ENCODE assay signal across 8 cellular contexts in genomic region chr3:114056130-114057010, GRCh38. TPM values are rescaled to one million over a fixed set of nuclear protein-coding genes. Genes with fewer than 3 reads are reported as not detected.
A peak's percentile ranks its signal among the peaks of the same experiment; 100 is the strongest.
DNase-seq lines count a peak whose midpoint lies in the region; ATAC-seq and TF ChIP-seq lines count a peak whose summit lies in the region.

TSS of gene CCDC191 (minus strand) at chr3:114056526. CDS start at chr3:114056466, 60 bp downstream.
TSS of gene QTRT2 (plus strand) at chr3:114056737. CDS start at chr3:114065258, 8,521 bp downstream.

- peaks cover 10 to 19% of the 10 kb centered on the region in 2 donors for H3K4me1 ChIP-seq in thoracic aorta (ENCODE audit: control insufficient read depth in 1 of 2, low read depth in 2 of 2)

- peak; percentile 88 for DNase-seq in GM10266 (ENCODE audit: extremely low spot score)
- peak; percentile 99 for DNase-seq in NCI-H1092 treated with DMSO at 0.1 percent for 48 hours (lab: John Stamatoyannopoulos, UW)
- DNase-seq in glutamatergic neuron, result peak; percentile 96
- peak; percentile 97 for DNase-seq in omental fat pad (ENCODE audit: low spot score)
- peak; percentile 98 for DNase-seq in thoracic aorta (ENCODE audit: low spot score)

- TF ChIP-seq CTCF in GM10266 (IDR thresholded peaks at IDR 0.05; ENCODE audit: control insufficient read depth, insufficient read depth, low read depth, missing control alignments) (no peak), glutamatergic neuron (IDR thresholded peaks at IDR 0.05; ENCODE audit: partially characterized antibody, unreplicated experiment) (no peak), omental fat pad (IDR thresholded peaks at IDR 0.05) (no peak), thoracic aorta (IDR thresholded peaks at IDR 0.05) (no peak)

- ATAC-seq in HG02623 (IDR thresholded peaks at IDR 0.05; ENCODE audit: unreplicated experiment), result peak; percentile 98
- ATAC-seq in SK-N-SH treated with all-trans-retinoic acid at 6 μM for 48 hours, result peak; percentile 99
- peak; percentile 100 for ATAC-seq in omental fat pad (ENCODE audit: low FRiP score)
- ATAC-seq in thoracic aorta (ENCODE audit: insufficient number of reproducible peaks, low FRiP score, low read depth), result peak; percentile 99

- no peaks in the 10 kb centered on the region for H3K36me3 ChIP-seq in thoracic aorta

- no peaks in the 10 kb centered on the region for H3K27me3 ChIP-seq in thoracic aorta (replicated peaks; ENCODE audit: insufficient read depth)

- H3K27ac Mint-ChIP-seq in activated naive CD8-positive, alpha-beta T cell, result peak within 1 kb of the TSS; percentile 97
- peak within 1 kb of the TSS; percentile 75 for H3K27ac Mint-ChIP-seq in glutamatergic neuron (ENCODE audit: unreplicated experiment)

- H3K36me3 Mint-ChIP-seq in activated naive CD8-positive, alpha-beta T cell, result peaks cover 3% of the 10 kb centered on the region
- H3K36me3 Mint-ChIP-seq in glutamatergic neuron (ENCODE audit: unreplicated experiment), result no peaks in the 10 kb centered on the region

- H3K9me3 Mint-ChIP-seq in activated naive CD8-positive, alpha-beta T cell (ENCODE audit: low read depth), result no peaks in the 10 kb centered on the region
- H3K9me3 Mint-ChIP-seq in glutamatergic neuron (ENCODE audit: unreplicated experiment), result peaks cover 5% of the 10 kb centered on the region

- peak within 1 kb of the TSS; percentile 99 for H3K4me3 Mint-ChIP-seq in activated naive CD8-positive, alpha-beta T cell
- H3K4me3 Mint-ChIP-seq in glutamatergic neuron (ENCODE audit: unreplicated experiment), result peak within 1 kb of the TSS; percentile 98

- peak within 1 kb of the TSS; percentile 34 to 56 for H3K27ac ChIP-seq in thoracic aorta

- H3K27me3 Mint-ChIP-seq in activated naive CD8-positive, alpha-beta T cell, result no peaks in the 10 kb centered on the region
- H3K27me3 Mint-ChIP-seq in glutamatergic neuron (ENCODE audit: unreplicated experiment), result peaks cover 4% of the 10 kb centered on the region

- H3K9me3 ChIP-seq in thoracic aorta, result no peaks in the 10 kb centered on the region

- H3K4me3 ChIP-seq in thoracic aorta, result peak within 1 kb of the TSS; percentile 92

- H3K4me1 Mint-ChIP-seq in activated naive CD8-positive, alpha-beta T cell (ENCODE audit: low read depth), result peaks cover 48% of the 10 kb centered on the region
- H3K4me1 Mint-ChIP-seq in glutamatergic neuron (ENCODE audit: low read depth, unreplicated experiment), result peaks cover 4% of the 10 kb centered on the region

TF ChIP-seq in SK-N-SH treated with all-trans-retinoic acid at 6 μM for 48 hours, 23 proteins besides CTCF, POLR2A, EP300 and RAD21 (continues in another document):
- no peak for TF ChIP-seq CSDC2 (CRISPR knock-in tag; IDR thresholded peaks at IDR 0.05)
- TF ChIP-seq TSHZ2 (CRISPR knock-in tag; IDR thresholded peaks at IDR 0.05), result no peak
- TF ChIP-seq ISL1 (CRISPR knock-in tag; IDR thresholded peaks at IDR 0.05), result no peak
- TF ChIP-seq POU6F1 (CRISPR knock-in tag; IDR thresholded peaks at IDR 0.05; ENCODE audit: borderline replicate concordance, low read depth), result no peak
- TF ChIP-seq ZFP30 (CRISPR knock-in tag; IDR thresholded peaks at IDR 0.05), result no peak
- no peak for TF ChIP-seq OSR1 (CRISPR knock-in tag; IDR thresholded peaks at IDR 0.05)
- no peak for TF ChIP-seq PATZ1 (CRISPR knock-in tag; IDR thresholded peaks at IDR 0.05; ENCODE audit: borderline replicate concordance)
- no peak for TF ChIP-seq ZC3H10 (CRISPR knock-in tag; IDR thresholded peaks at IDR 0.05)
- TF ChIP-seq, protein P1, sequence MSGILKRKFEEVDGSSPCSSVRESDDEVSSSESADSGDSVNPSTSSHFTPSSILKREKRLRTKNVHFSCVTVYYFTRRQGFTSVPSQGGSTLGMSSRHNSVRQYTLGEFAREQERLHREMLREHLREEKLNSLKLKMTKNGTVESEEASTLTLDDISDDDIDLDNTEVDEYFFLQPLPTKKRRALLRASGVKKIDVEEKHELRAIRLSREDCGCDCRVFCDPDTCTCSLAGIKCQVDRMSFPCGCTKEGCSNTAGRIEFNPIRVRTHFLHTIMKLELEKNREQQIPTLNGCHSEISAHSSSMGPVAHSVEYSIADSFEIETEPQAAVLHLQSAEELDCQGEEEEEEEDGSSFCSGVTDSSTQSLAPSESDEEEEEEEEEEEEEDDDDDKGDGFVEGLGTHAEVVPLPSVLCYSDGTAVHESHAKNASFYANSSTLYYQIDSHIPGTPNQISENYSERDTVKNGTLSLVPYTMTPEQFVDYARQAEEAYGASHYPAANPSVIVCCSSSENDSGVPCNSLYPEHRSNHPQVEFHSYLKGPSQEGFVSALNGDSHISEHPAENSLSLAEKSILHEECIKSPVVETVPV (CRISPR knock-in tag; IDR thresholded peaks at IDR 0.05), result no peak
- TF ChIP-seq ESRRG (CRISPR knock-in tag; IDR thresholded peaks at IDR 0.05), result no peak
- no peak for TF ChIP-seq BACH2 (CRISPR knock-in tag; IDR thresholded peaks at IDR 0.05; ENCODE audit: borderline replicate concordance)
- TF ChIP-seq, protein P2, sequence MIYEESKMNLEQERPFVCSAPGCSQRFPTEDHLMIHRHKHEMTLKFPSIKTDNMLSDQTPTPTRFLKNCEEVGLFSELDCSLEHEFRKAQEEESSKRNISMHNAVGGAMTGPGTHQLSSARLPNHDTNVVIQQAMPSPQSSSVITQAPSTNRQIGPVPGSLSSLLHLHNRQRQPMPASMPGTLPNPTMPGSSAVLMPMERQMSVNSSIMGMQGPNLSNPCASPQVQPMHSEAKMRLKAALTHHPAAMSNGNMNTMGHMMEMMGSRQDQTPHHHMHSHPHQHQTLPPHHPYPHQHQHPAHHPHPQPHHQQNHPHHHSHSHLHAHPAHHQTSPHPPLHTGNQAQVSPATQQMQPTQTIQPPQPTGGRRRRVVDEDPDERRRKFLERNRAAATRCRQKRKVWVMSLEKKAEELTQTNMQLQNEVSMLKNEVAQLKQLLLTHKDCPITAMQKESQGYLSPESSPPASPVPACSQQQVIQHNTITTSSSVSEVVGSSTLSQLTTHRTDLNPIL (CRISPR knock-in tag; IDR thresholded peaks at IDR 0.05; ENCODE audit: low read depth), result no peak
- TF ChIP-seq SNAI2 (CRISPR knock-in tag; IDR thresholded peaks at IDR 0.05), result no peak
- no peak for TF ChIP-seq ZNF565 (CRISPR knock-in tag; conservative IDR thresholded peaks at IDR 0.05; ENCODE audit: low read depth)
- no peak for TF ChIP-seq ZNF70 (CRISPR knock-in tag; IDR thresholded peaks at IDR 0.05)
- TF ChIP-seq ZNF8 (CRISPR knock-in tag; IDR thresholded peaks at IDR 0.05), result no peak
- no peak for TF ChIP-seq ARNTL (CRISPR knock-in tag; IDR thresholded peaks at IDR 0.05; ENCODE audit: borderline replicate concordance, low read depth)
- no peak for TF ChIP-seq ZFP3 (CRISPR knock-in tag; IDR thresholded peaks at IDR 0.05)

RNA-seq across cellular contexts. Expression of gene CCDC191, which starts in this region (rescaled TPM):
- total RNA-seq in glutamatergic neuron (ENCODE audit: unreplicated experiment) (3.8 TPM), omental fat pad (1 to 10 TPM; 1.9 to 3.3 (median 2.4) TPM), thoracic aorta (1 to 10 TPM; 2.3 to 3.4 TPM)

RNA-seq across cellular contexts. Expression of gene QTRT2, which starts in this region (rescaled TPM):
- 16.2 TPM for total RNA-seq in glutamatergic neuron (ENCODE audit: unreplicated experiment)
- total RNA-seq in omental fat pad, result 10 to 100 TPM; 11.4 to 36.1 (median 15.1) TPM
- 10 to 100 TPM; 21.4 to 48.5 TPM for total RNA-seq in thoracic aorta

Comparison
In these comparisons a context has a peak if more than half of its experiments do, and no peak if none do; other contexts are left out.
1. Peak in every context shown above with its lines: DNase-seq, ATAC-seq, H3K4me3 ChIP-seq and H3K27ac ChIP-seq.